In the genomic region with DNA sequence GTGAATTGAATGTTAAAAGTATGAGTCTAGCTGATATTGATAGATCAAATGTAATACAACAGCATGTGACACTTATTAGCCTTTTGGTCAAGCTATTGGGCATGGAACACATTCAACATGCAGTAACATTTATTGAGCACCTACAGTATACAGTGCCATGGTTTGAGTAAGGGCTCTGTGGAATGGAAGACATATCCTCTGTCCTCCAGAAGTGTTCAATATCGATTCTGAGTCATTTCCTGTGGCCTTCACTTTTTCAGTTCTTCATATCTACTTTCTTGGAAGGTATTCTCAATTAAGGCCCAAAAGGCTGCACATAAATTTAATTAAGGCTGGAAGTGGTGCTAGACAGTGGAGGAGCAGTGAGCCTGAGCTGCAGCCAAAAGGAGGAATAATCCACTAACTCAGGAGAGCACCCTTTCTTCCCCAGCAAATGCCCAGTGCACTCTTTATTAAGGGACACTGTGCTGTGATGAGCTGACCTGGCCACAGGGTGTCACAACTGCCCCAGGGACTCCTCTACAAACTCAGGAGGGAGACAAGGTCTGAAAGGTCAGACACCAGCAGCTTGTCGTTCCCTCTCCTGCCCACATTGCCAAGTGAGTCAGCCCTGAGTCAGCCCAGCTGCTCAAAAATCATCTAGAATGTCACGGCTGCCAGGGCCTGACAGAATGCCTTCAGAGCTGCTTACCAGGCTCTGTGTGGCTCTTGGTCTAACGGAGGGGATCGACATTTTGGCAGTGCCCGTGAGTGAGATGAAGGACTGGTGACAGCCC, we compare ENCODE assay signal across 8 cellular contexts.
DNase-seq lines count a peak whose midpoint lies in the region; ATAC-seq and TF ChIP-seq lines count a peak whose summit lies in the region.

No MANE protein-coding gene starts in this region.

- no peaks in the 10 kb centered on the region for H3K36me3 Mint-ChIP-seq in CD4-positive, alpha-beta memory T cell
- peaks cover 2% of the 10 kb centered on the region for H3K36me3 Mint-ChIP-seq in activated naive CD8-positive, alpha-beta T cell

- H3K27me3 ChIP-seq in CD4-positive, alpha-beta memory T cell (ENCODE audit: insufficient read depth, low read length) = no peaks in the 10 kb centered on the region
- no peaks in the 10 kb centered on the region for H3K27me3 ChIP-seq in HL-60 (ENCODE audit: insufficient read depth, poor library complexity, severe bottlenecking)
- H3K27me3 ChIP-seq in SK-N-SH (ENCODE audit: insufficient read depth) = no peaks in the 10 kb centered on the region
- no peaks in the 10 kb centered on the region for H3K27me3 ChIP-seq in left ventricle myocardium inferior (ENCODE audit: low read depth)
- H3K27me3 ChIP-seq in skeletal muscle satellite cell (ENCODE audit: control insufficient read depth, insufficient read depth, low read length) = no peaks in the 10 kb centered on the region

- TF ChIP-seq CTCF in HL-60 (IDR thresholded peaks at IDR 0.05; ENCODE audit: insufficient read depth, low read length) (peak; percentile 18), SK-N-SH (IDR thresholded peaks at IDR 0.05) (peak; percentile 75), left ventricle myocardium inferior (IDR thresholded peaks at IDR 0.05; ENCODE audit: borderline replicate concordance) (peak; percentile 73)

- peak; percentile 79 for TF ChIP-seq RAD21 in SK-N-SH (IDR thresholded peaks at IDR 0.05; ENCODE audit: low read length)

- peak in 1 of 2 experiments; percentile 74; a peak in 1 of 4 replicates for TF ChIP-seq EP300 in SK-N-SH (IDR thresholded peaks at IDR 0.05; ENCODE audit: borderline replicate concordance in 1 of 2, low read depth in 1 of 2, low read length in 1 of 2)

- peaks cover 13% of the 10 kb centered on the region for H3K4me1 ChIP-seq in CD4-positive, alpha-beta memory T cell (ENCODE audit: insufficient read depth, low read length)
- H3K4me1 ChIP-seq in SK-N-SH (ENCODE audit: control insufficient read depth in 1 of 2, insufficient read depth in 2 of 2, low read depth in 1 of 2, low read length in 1 of 2) (peaks cover 0 to 4% of the 10 kb centered on the region in 2 experiments; a peak in 1 of 4 replicates), left ventricle myocardium inferior (peaks cover 12% of the 10 kb centered on the region), skeletal muscle satellite cell (ENCODE audit: control insufficient read depth, insufficient read depth, low read length) (peaks cover 11% of the 10 kb centered on the region)

- DNase-seq in CD4-positive, alpha-beta memory T cell = peak; percentile 30 to 47 (median 38)
- peak in 1 of 2 experiments; percentile 3 for DNase-seq in HL-60 (ENCODE audit: low read depth in 1 of 2, low spot score in 1 of 2)
- peak; percentile 57 for DNase-seq in SK-N-SH
- DNase-seq in left ventricle myocardium inferior = peak; percentile 72

- CTCF ChIA-PET in CD4-positive, alpha-beta memory T cell (lab: Charles Lee; ENCODE audit: partially characterized antibody) = interaction anchor here (0.6 to 5.3 kb wide), 9 partner anchors 9 to 393 kb away, joined by 3 to 64 read pairs (median 4); no protein-coding TSS in a partner anchor
- CTCF ChIA-PET in SK-N-SH (lab: Yijun Ruan, JAX) = interaction anchor here (0.8 to 1.9 kb wide), 11 partner anchors 104 to 1830 kb away, joined by 3 to 7 read pairs (median 4); no protein-coding TSS in a partner anchor

- no peaks in the 10 kb centered on the region for H3K9me3 ChIP-seq in CD4-positive, alpha-beta memory T cell (ENCODE audit: control insufficient read depth in 1 of 2, low read length in 2 of 2)
- no peaks in the 10 kb centered on the region for H3K9me3 ChIP-seq in SK-N-SH
- no peaks in the 10 kb centered on the region for H3K9me3 ChIP-seq in left ventricle myocardium inferior (replicated peaks)
- H3K9me3 ChIP-seq in skeletal muscle satellite cell (replicated peaks; ENCODE audit: low read length) = no peaks in the 10 kb centered on the region

- H3K9me2 ChIP-seq in SK-N-SH = no peaks in the 10 kb centered on the region

- H2AFZ ChIP-seq in SK-N-SH (ENCODE audit: low read depth) = no peak overlapping the region

- H3K9me3 Mint-ChIP-seq in CD4-positive, alpha-beta memory T cell = no peaks in the 10 kb centered on the region
- no peaks in the 10 kb centered on the region for H3K9me3 Mint-ChIP-seq in activated naive CD8-positive, alpha-beta T cell (ENCODE audit: low read depth)

- no peak overlapping the region for H3K9ac ChIP-seq in SK-N-SH
- peak overlapping the region; percentile 57 for H3K9ac ChIP-seq in skeletal muscle satellite cell (ENCODE audit: low read depth, low read length)

- no peaks in the 10 kb centered on the region for H3K27me3 Mint-ChIP-seq in CD4-positive, alpha-beta memory T cell
- H3K27me3 Mint-ChIP-seq in activated naive CD8-positive, alpha-beta T cell = no peaks in the 10 kb centered on the region

- H3K27ac Mint-ChIP-seq in CD4-positive, alpha-beta memory T cell = peak overlapping the region in 2 of 7 donors; percentile 4 to 43
- H3K27ac Mint-ChIP-seq in activated naive CD8-positive, alpha-beta T cell = peak overlapping the region; percentile 52

- H3K4me2 ChIP-seq in SK-N-SH = peak overlapping the region; percentile 72
- peak overlapping the region; percentile 76 for H3K4me2 ChIP-seq in skeletal muscle satellite cell (ENCODE audit: low read length)

- H3K36me3 ChIP-seq in CD4-positive, alpha-beta memory T cell (ENCODE audit: insufficient read depth, low read length) = no peaks in the 10 kb centered on the region
- H3K36me3 ChIP-seq in SK-N-SH (replicated peaks in 1 of 2; ENCODE audit: control insufficient read depth in 1 of 2, insufficient read depth in 2 of 2, low read length in 1 of 2) = no peaks in the 10 kb centered on the region
- H3K36me3 ChIP-seq in left ventricle myocardium inferior = no peaks in the 10 kb centered on the region
- H3K36me3 ChIP-seq in skeletal muscle satellite cell (ENCODE audit: insufficient read depth, low read length) = no peaks in the 10 kb centered on the region

- intact Hi-C loops in CD4-positive, alpha-beta memory T cell (cut with micrococcal nuclease) = loop anchor here (1.0 to 10.0 kb wide), 2 partner anchors 392 to 1620 kb away; no protein-coding TSS in a partner anchor
- intact Hi-C loops in left ventricle myocardium inferior (cut with micrococcal nuclease) = no loop called here

- H3K4me3 ChIP-seq in CD4-positive, alpha-beta memory T cell (ENCODE audit: low read length in 2 of 2) = no peak overlapping the region
- no peak overlapping the region for H3K4me3 ChIP-seq in HL-60 (replicated peaks; ENCODE audit: insufficient read depth, low read length)
- H3K4me3 ChIP-seq in SK-N-SH (ENCODE audit: low read depth in 2 of 2, low read length in 1 of 2) = 0 out of 4 replicates have a peak overlapping the region, but pooled peaks of 1 of the 2 experiments have one; percentile 24
- H3K4me3 ChIP-seq in left ventricle myocardium inferior = no peak overlapping the region
- H3K4me3 ChIP-seq in skeletal muscle satellite cell (ENCODE audit: low read length) = peak overlapping the region; percentile 56

- H3K4me3 Mint-ChIP-seq in CD4-positive, alpha-beta memory T cell = no peak overlapping the region
- H3K4me3 Mint-ChIP-seq in activated naive CD8-positive, alpha-beta T cell = peak overlapping the region; percentile 49

- H4K20me1 ChIP-seq in SK-N-SH (ENCODE audit: insufficient read depth) = no peaks in the 10 kb centered on the region

- H3F3A ChIP-seq in SK-N-SH (replicated peaks; ENCODE audit: insufficient read depth) = peaks cover 2% of the 10 kb centered on the region

- no peak overlapping the region for H3K27ac ChIP-seq in CD4-positive, alpha-beta memory T cell (ENCODE audit: low read depth, low read length)
- no peak overlapping the region for H3K27ac ChIP-seq in HL-60 (replicated peaks)
- H3K27ac ChIP-seq in SK-N-SH (ENCODE audit: low read depth in 2 of 2, low read length in 1 of 2) = no peak overlapping the region
- peak overlapping the region; percentile 59 for H3K27ac ChIP-seq in left ventricle myocardium inferior (replicated peaks)

- ATAC-seq in GM21515 (IDR thresholded peaks at IDR 0.05; ENCODE audit: unreplicated experiment) = no peak
- ATAC-seq in GM21447 (IDR thresholded peaks at IDR 0.05; ENCODE audit: unreplicated experiment) = no peak

- H3K79me2 ChIP-seq in SK-N-SH (ENCODE audit: insufficient read depth) = no peaks in the 10 kb centered on the region; the same call in 1 of the 2 replicates

- 2% methylated on average over 6 of the region's 6 CpGs for WGBS in SK-N-SH (ENCODE audit: low lambda C conversion rate)

- H3K4me1 Mint-ChIP-seq in CD4-positive, alpha-beta memory T cell = peaks cover 16 to 34% (median 28%) of the 10 kb centered on the region in 4 donors
- peaks cover 42% of the 10 kb centered on the region for H3K4me1 Mint-ChIP-seq in activated naive CD8-positive, alpha-beta T cell (ENCODE audit: low read depth)

- POLR2A ChIA-PET in CD4-positive, alpha-beta memory T cell (lab: Charles Lee; ENCODE audit: partially characterized antibody) = interaction anchor here (0.9 to 1.9 kb wide), 4 partner anchors 9 to 119 kb away, joined by 3 to 7 read pairs (median 4); no protein-coding TSS in a partner anchor
- POLR2A ChIA-PET in SK-N-SH (lab: Yijun Ruan, JAX) = no interaction called here

TF ChIP-seq in SK-N-SH, 30 proteins besides CTCF, POLR2A, EP300 and RAD21 (continues in another document):
- TF ChIP-seq SIN3A (IDR thresholded peaks at IDR 0.05; ENCODE audit: borderline replicate concordance, low read depth, low read length) (peak; percentile 48; the same call in 1 of the 2 replicates), MEF2A (IDR thresholded peaks at IDR 0.05; ENCODE audit: borderline replicate concordance, low read depth) (no peak), NFIC (IDR thresholded peaks at IDR 0.05; ENCODE audit: borderline replicate concordance) (peak; percentile 92), EZH2phosphoT487 (IDR thresholded peaks at IDR 0.05; ENCODE audit: borderline replicate concordance, low read depth) (no peak), GABPA (IDR thresholded peaks at IDR 0.05; ENCODE audit: low read depth) (no peak), RXRA (IDR thresholded peaks at IDR 0.05; ENCODE audit: borderline replicate concordance, low read depth) (peak; percentile 81; the same call in 1 of the 2 replicates), MXI1 (IDR thresholded peaks at IDR 0.05; ENCODE audit: low read depth, low read length) (no peak), RFX5 (IDR thresholded peaks at IDR 0.05; ENCODE audit: low read length) (no peak), ELF1 (IDR thresholded peaks at IDR 0.05) (no peak), TAF1 (IDR thresholded peaks at IDR 0.05; ENCODE audit: borderline replicate concordance, low read depth, low read length) (no peak), CHD2 (IDR thresholded peaks at IDR 0.05; ENCODE audit: low read length, partially characterized antibody) (no peak)
- TF ChIP-seq, protein P1, sequence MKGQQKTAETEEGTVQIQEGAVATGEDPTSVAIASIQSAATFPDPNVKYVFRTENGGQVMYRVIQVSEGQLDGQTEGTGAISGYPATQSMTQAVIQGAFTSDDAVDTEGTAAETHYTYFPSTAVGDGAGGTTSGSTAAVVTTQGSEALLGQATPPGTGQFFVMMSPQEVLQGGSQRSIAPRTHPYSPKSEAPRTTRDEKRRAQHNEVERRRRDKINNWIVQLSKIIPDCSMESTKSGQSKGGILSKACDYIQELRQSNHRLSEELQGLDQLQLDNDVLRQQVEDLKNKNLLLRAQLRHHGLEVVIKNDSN (IDR thresholded peaks at IDR 0.05; ENCODE audit: borderline replicate concordance, low read depth) = no peak

Comparison
In these comparisons a context has a peak if more than half of its experiments do, and no peak if none do; other contexts are left out.
1. CTCF ChIP-seq: peak in every context shown above with its lines; median percentile 75 in SK-N-SH; 73 in left ventricle myocardium inferior; 18 in HL-60.